ENCODE assay signal across 1 cellular context in the genomic region with DNA sequence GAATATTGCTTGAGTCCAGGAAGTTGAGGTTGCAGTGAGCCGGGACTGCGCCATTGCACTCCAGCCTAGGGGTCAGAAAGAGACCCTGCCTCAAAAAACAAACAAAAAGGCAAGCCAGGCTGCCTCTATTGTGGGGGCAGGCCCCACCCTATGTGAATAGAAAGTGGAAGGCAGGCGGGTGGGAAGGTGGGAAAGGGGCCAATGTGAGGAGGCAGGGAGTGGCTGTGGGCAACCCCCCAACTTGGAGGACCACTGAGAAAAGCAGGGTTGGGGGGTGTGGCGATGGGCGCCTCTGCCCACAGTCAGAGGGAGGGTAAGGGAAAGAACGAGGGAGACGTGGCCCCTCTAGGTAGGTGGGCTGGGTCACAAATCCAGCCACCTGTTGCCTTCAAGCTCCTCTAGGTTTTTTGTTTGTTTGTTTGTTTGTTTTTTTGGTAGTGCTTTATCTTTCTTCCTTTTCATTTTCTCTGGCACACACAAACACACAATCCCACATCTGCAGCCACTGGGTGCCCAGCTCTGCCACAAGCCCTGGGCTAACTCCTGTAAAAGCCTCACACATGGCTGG.
TF ChIP-seq lines count a peak whose summit lies in the region.

No MANE protein-coding gene starts in this region.

TF ChIP-seq in A549, 52 proteins besides CTCF, POLR2A, EP300 and RAD21:
- no peak for TF ChIP-seq JUN (IDR thresholded peaks at IDR 0.05)
- no peak for TF ChIP-seq ZFP36 (IDR thresholded peaks at IDR 0.05; ENCODE audit: borderline replicate concordance, partially characterized antibody)
- TF ChIP-seq POLR2AphosphoS2 (conservative IDR thresholded peaks at IDR 0.05; ENCODE audit: low read length), result 0 out of 2 replicates have a peak, but pooled peaks have one; percentile 63
